ENCODE assay signal across 22 cellular contexts in the genomic region with DNA sequence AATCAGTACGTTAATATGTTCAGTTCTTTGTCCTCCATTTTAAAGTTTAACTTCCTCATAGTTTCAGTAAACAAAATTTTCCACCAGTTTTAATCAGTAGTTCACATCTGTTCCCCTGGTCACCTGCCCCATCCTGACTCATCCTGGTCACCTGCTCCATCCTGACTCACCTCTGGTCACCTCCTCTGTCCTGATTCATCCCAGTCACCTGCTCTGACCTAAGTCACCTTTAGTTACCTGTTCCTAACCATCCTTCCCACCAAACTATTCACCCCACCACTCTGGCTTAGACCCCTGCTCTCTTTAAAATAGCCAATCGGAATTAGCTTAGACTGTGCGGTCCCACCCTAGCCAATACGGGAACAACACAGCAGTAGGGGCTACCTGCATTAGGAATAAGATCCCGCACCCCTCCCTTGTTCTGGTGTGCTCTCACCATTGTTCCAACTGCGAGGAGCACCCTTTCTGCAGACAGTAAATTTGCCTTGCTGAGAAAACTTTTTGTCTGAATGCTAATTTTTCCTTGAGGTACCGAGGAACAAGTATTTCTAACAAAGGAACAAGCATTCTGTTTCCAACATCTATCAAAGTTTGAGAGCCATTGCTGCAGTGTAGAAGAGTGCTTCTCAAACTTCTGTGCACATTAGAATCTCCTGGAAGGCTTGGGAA.
DNase-seq lines count a peak whose midpoint lies in the region; ATAC-seq, FAIRE-seq and TF ChIP-seq lines count a peak whose summit lies in the region.
"Had no signal": no experiment of that assay in that cellular context is flagged by ENCODE, and none has a peak within 500 bp of the region (broad histone marks: within the 10 kb centered on the region; RNA-seq: fewer than 3 reads in every experiment).

No MANE protein-coding gene starts in this region.

- no peak overlapping the region for H2AFZ ChIP-seq in hepatocyte

- DNase-seq in SW480 (ENCODE audit: low spot score) (peak; percentile 7), hepatocyte (ENCODE audit: low spot score) (peak; percentile 66), vagina (ENCODE audit: extremely low spot score in 2 of 2) (peak; percentile 44 to 90), pancreas (no peak), nucleus accumbens (lab: John Stamatoyannopoulos, UW) (no peak), T-helper 2 cell (no peak)
- DNase-seq: ACHN; CD4-positive, alpha-beta T cell; COR-L47; DND-41; Kasumi-1; NCI-H1694; NCI-H2081; NCI-H2171; NCI-H524 treated with DMSO at 0.1 percent for 48 hours; NCI-H82; OCI-M1; Right ventricle myocardium superior had no signal

- H3K27ac ChIP-seq in HEK293 (ENCODE audit: extremely low read depth, low read depth, low read length) = no peak overlapping the region
- peak overlapping the region; percentile 83 for H3K27ac ChIP-seq in hepatocyte
- H3K27ac ChIP-seq in vagina = no peak overlapping the region
- no peak overlapping the region for H3K27ac ChIP-seq in pancreas
- H3K27ac ChIP-seq: BLaER1 had no signal

- WGBS in hepatocyte (ENCODE audit: low lambda C conversion rate, missing lambda C conversion rate) = 89% methylated on average over 7 of the region's 7 CpGs
- WGBS in pancreas, 2 donors = 96 to 98% methylated on average over 7 of the region's 7 CpGs

- CTCF ChIA-PET in HEK293 (lab: Yijun Ruan, JAX) = no interaction called here

- no peak for TF ChIP-seq POLR2A in vagina (IDR thresholded peaks at IDR 0.05)

- no peaks in the 10 kb centered on the region; the same call in 1 of the 2 replicates for H3K9me3 ChIP-seq in HEK293 (ENCODE audit: control insufficient read depth, insufficient read depth, low read depth, low read length)
- no peaks in the 10 kb centered on the region for H3K9me3 ChIP-seq in hepatocyte (ENCODE audit: low read depth)
- peaks cover 11% of the 10 kb centered on the region for H3K9me3 ChIP-seq in vagina
- H3K9me3 ChIP-seq in pancreas = no peaks in the 10 kb centered on the region

- H3K4me2 ChIP-seq in hepatocyte = no peak overlapping the region
- H3K4me2 ChIP-seq: BLaER1 had no signal

- ATAC-seq in pancreas = no peak

- no peaks in the 10 kb centered on the region for H3K36me3 ChIP-seq in HEK293 (ENCODE audit: control insufficient read depth in 2 of 2, insufficient read depth in 1 of 2, low read length in 2 of 2)
- H3K36me3 ChIP-seq in hepatocyte (replicated peaks; ENCODE audit: insufficient read depth, low read depth) = no peaks in the 10 kb centered on the region
- H3K36me3 ChIP-seq in vagina = no peaks in the 10 kb centered on the region
- H3K36me3 ChIP-seq in pancreas = no peaks in the 10 kb centered on the region
- H3K36me3 ChIP-seq: BLaER1 had no signal

- POLR2A ChIA-PET in HEK293 (lab: Yijun Ruan, JAX) = no interaction called here

- no peak overlapping the region for H3K4me3 ChIP-seq in HEK293 (ENCODE audit: low read depth, low read length)
- no peak overlapping the region for H3K4me3 ChIP-seq in hepatocyte
- no peak overlapping the region for H3K4me3 ChIP-seq in vagina
- H3K4me3 ChIP-seq in pancreas = no peak overlapping the region
- H3K4me3 ChIP-seq: BLaER1 had no signal

- intact Hi-C loops in vagina (cut with DNase I) (no loop called here), pancreas (cut with DNase I) (no loop called here)

- no peaks in the 10 kb centered on the region for H3K79me2 ChIP-seq in hepatocyte

- no peak for FAIRE-seq in pancreas (lab: Jason Lieb, UNC)
- FAIRE-seq: GM12891, H1 had no signal

- no peaks in the 10 kb centered on the region for H3K9me2 ChIP-seq in hepatocyte (replicated peaks; ENCODE audit: insufficient read depth)

- TF ChIP-seq CTCF in HEK293 (tag by site-specific recombination; IDR thresholded peaks at IDR 0.05) (no peak), hepatocyte (IDR thresholded peaks at IDR 0.05; ENCODE audit: poor library complexity) (no peak), vagina (IDR thresholded peaks at IDR 0.05) (no peak), pancreas (IDR thresholded peaks at IDR 0.05) (no peak)

- no peaks in the 10 kb centered on the region for H4K20me1 ChIP-seq in hepatocyte (ENCODE audit: insufficient read depth, poor library complexity, severe bottlenecking)
- H4K20me1 ChIP-seq: BLaER1 had no signal

- H3K27me3 ChIP-seq in hepatocyte (no peaks in the 10 kb centered on the region), vagina (no peaks in the 10 kb centered on the region), pancreas (no peaks in the 10 kb centered on the region)
- H3K27me3 ChIP-seq: BLaER1 had no signal

- H3K4me1 ChIP-seq in HEK293 (ENCODE audit: control insufficient read depth, insufficient read depth, low read length) (no peaks in the 10 kb centered on the region), hepatocyte (ENCODE audit: insufficient read depth) (peaks cover 31% of the 10 kb centered on the region), vagina (no peaks in the 10 kb centered on the region), pancreas (no peaks in the 10 kb centered on the region)

TF ChIP-seq in HEK293, 187 proteins besides CTCF, POLR2A, EP300 and RAD21:
- peak; percentile 97 for TF ChIP-seq SETDB1 (IDR thresholded peaks at IDR 0.05; ENCODE audit: insufficient read length, low read length)
- no peak for TF ChIP-seq ZNF660 (tag by site-specific recombination; IDR thresholded peaks at IDR 0.05)
- TF ChIP-seq ZBTB8A (tag by site-specific recombination; IDR thresholded peaks at IDR 0.05) = no peak
- TF ChIP-seq TRIM28 (IDR thresholded peaks at IDR 0.05; ENCODE audit: borderline replicate concordance, low read length) = peak; percentile 96; the same call in 1 of the 2 replicates
- TF ChIP-seq SCRT1 (tag by site-specific recombination; IDR thresholded peaks at IDR 0.05; ENCODE audit: borderline replicate concordance) = no peak
TF ChIP-seq in HEK293: peak in this region for 2.

Comparison
In these comparisons a context has a peak if more than half of its experiments do, and no peak if none do; other contexts are left out.
1. DNase-seq: peak in SW480 (single experiment), hepatocyte (single experiment) and vagina (2 of 2); none in pancreas (0 of 6), nucleus accumbens (0 of 56) and T-helper 2 cell (0 of 5).